9 cellular contexts compared by ENCODE assay signal in genomic region chr2:120014231-120014990, GRCh38. TPM values are rescaled to one million over a fixed set of nuclear protein-coding genes. Genes with fewer than 3 reads are reported as not detected.
DNase-seq lines count a peak whose midpoint lies in the region; ATAC-seq, FAIRE-seq and TF ChIP-seq lines count a peak whose summit lies in the region.
"Had no signal": no experiment of that assay in that cellular context is flagged by ENCODE, and none has a peak within 500 bp of the region (broad histone marks: within the 10 kb centered on the region; RNA-seq: fewer than 3 reads in every experiment).

No MANE protein-coding gene starts in this region.

- no peak overlapping the region for H3K27ac Mint-ChIP-seq in astrocyte (ENCODE audit: unreplicated experiment)

- no peak for TF ChIP-seq RAD21 in HepG2 (CRISPR knock-in tag; IDR thresholded peaks at IDR 0.05)

- WGBS in HepG2 (ENCODE audit: low lambda C conversion rate): 48% methylated on average over 8 of the region's 8 CpGs
- 60 to 65% methylated on average over 8 of the region's 8 CpGs for WGBS in upper lobe of left lung, 2 donors

- ATAC-seq in HepG2 (no peak), upper lobe of left lung (ENCODE audit: low FRiP score in 2 of 2) (no peak)

- H3K9me3 ChIP-seq in right atrium auricular region (no peaks in the 10 kb centered on the region), astrocyte (ENCODE audit: insufficient read depth, low read depth, low read length) (no peaks in the 10 kb centered on the region), HepG2 (ENCODE audit: low read length) (no peaks in the 10 kb centered on the region), upper lobe of left lung (no peaks in the 10 kb centered on the region)
- H3K9me3 ChIP-seq: vagina had no signal

- DNase-seq in right atrium auricular region (ENCODE audit: low spot score): no peak
- DNase-seq in cardiac septum (ENCODE audit: low spot score): no peak
- DNase-seq in astrocyte (ENCODE audit: low read depth): peak; percentile 18
- DNase-seq in HepG2 (ENCODE audit: low spot score): no peak
- no peak for DNase-seq in upper lobe of left lung
- no peak for DNase-seq in NCI-H2029 treated with DMSO at 0.1 percent for 48 hours (lab: John Stamatoyannopoulos, UW)
- DNase-seq in GM19240 (ENCODE audit: insufficient read length, low spot score): no peak
- no peak for DNase-seq in NCI-H2227 (lab: John Stamatoyannopoulos, UW; ENCODE audit: unreplicated experiment)

- no peaks in the 10 kb centered on the region for H3K27me3 Mint-ChIP-seq in astrocyte (ENCODE audit: low read depth, unreplicated experiment)

- H2AFZ ChIP-seq in astrocyte (ENCODE audit: low read depth, low read length) (no peak overlapping the region), HepG2 (ENCODE audit: low read length) (no peak overlapping the region)

- no peaks in the 10 kb centered on the region for H3K9me3 Mint-ChIP-seq in astrocyte (ENCODE audit: unreplicated experiment)

- peaks cover 5% of the 10 kb centered on the region for H3K4me1 Mint-ChIP-seq in astrocyte (ENCODE audit: low read depth, unreplicated experiment)

- H4K20me1 ChIP-seq in astrocyte (ENCODE audit: insufficient read depth, low read length): peaks cover 3% of the 10 kb centered on the region
- peaks cover 33% of the 10 kb centered on the region for H4K20me1 ChIP-seq in HepG2 (ENCODE audit: insufficient read depth, low read length)

- H3K9ac ChIP-seq in astrocyte (ENCODE audit: low read length) (no peak overlapping the region), HepG2 (ENCODE audit: insufficient read depth, low read depth, low read length) (peak overlapping the region; percentile 92; the same call in 1 of the 2 replicates)

- peak overlapping the region; percentile 89 for H3K4me3 Mint-ChIP-seq in astrocyte (ENCODE audit: unreplicated experiment)

- no TSS peak for BruUV-seq in HepG2 (replicated peaks; lab: Mats Ljungman, UMichigan)

- no peak for TF ChIP-seq EP300 in HepG2 (IDR thresholded peaks at IDR 0.05; ENCODE audit: low read depth in 2 of 2, low read length in 2 of 2)
- no peak for TF ChIP-seq EP300 in HepG2 (CRISPR knock-in tag; IDR thresholded peaks at IDR 0.05; ENCODE audit: borderline replicate concordance)
- no peak for TF ChIP-seq EP300 in upper lobe of left lung (IDR thresholded peaks at IDR 0.05)

- TF ChIP-seq POLR2A in HepG2 (IDR thresholded peaks at IDR 0.05; ENCODE audit: insufficient read depth in 1 of 2, low read depth in 2 of 2, low read length in 2 of 2) (no peak), upper lobe of left lung (IDR thresholded peaks at IDR 0.05) (no peak)

- intact Hi-C loops in cardiac septum (cut with DNase I) (loop anchor here (5.0 kb wide), 2 partner anchors 93 to 257 kb away; partner anchors contain the start of gene PTPN4), HepG2 (cut with micrococcal nuclease; ENCODE audit: unreplicated experiment) (loop anchor here (5.0 kb wide), 1 partner anchor 53 kb away; no protein-coding TSS in a partner anchor)

- H3K36me3 ChIP-seq in right atrium auricular region (no peaks in the 10 kb centered on the region), astrocyte (ENCODE audit: insufficient read depth, low read length) (no peaks in the 10 kb centered on the region), HepG2 (replicated peaks in 1 of 2; ENCODE audit: control insufficient read depth in 1 of 2, insufficient read depth in 2 of 2, low read length in 2 of 2) (peaks cover 0 to 4% of the 10 kb centered on the region in 2 experiments; a peak in 1 of 5 replicates), upper lobe of left lung (no peaks in the 10 kb centered on the region)
- H3K36me3 ChIP-seq: vagina had no signal

- no peaks in the 10 kb centered on the region for H3K27me3 ChIP-seq in right atrium auricular region
- no peaks in the 10 kb centered on the region for H3K27me3 ChIP-seq in astrocyte (ENCODE audit: insufficient read depth, low read length)
- H3K27me3 ChIP-seq in HepG2 (ENCODE audit: control insufficient read depth in 1 of 2, insufficient read depth in 2 of 2, low read length in 2 of 2): no peaks in the 10 kb centered on the region; a peak in 1 of 5 replicates
- no peaks in the 10 kb centered on the region for H3K27me3 ChIP-seq in upper lobe of left lung
- H3K27me3 ChIP-seq: vagina had no signal

- H3K79me2 ChIP-seq in astrocyte (ENCODE audit: insufficient read depth, low read length) (peaks cover 15% of the 10 kb centered on the region), HepG2 (ENCODE audit: insufficient read depth, low read length) (peaks cover 58% of the 10 kb centered on the region)

- POLR2A ChIA-PET in HepG2 (lab: Yijun Ruan, JAX): interaction anchor here (2.7 kb wide), 1 partner anchor 53 kb away, joined by 16 read pairs; no protein-coding TSS in a partner anchor

- no peak for FAIRE-seq in astrocyte (lab: Jason Lieb, UNC)
- no peak for FAIRE-seq in HepG2 (lab: Jason Lieb, UNC)

- no peaks in the 10 kb centered on the region for H3K36me3 Mint-ChIP-seq in astrocyte (ENCODE audit: low read depth, unreplicated experiment)

- H3K4me1 ChIP-seq in right atrium auricular region (peaks cover 0 to 17% of the 10 kb centered on the region in 2 donors), astrocyte (ENCODE audit: insufficient read depth, low read length) (peaks cover 3% of the 10 kb centered on the region), HepG2 (ENCODE audit: insufficient read depth, low read length) (peaks cover 54% of the 10 kb centered on the region), upper lobe of left lung (peaks cover under 1 to 12% (median 10%) of the 10 kb centered on the region in 4 donors)

- H3K27ac ChIP-seq in right atrium auricular region (no peak overlapping the region), astrocyte (ENCODE audit: low read depth, low read length) (no peak overlapping the region), HepG2 (ENCODE audit: extremely low read length, insufficient read depth, low read length) (peak overlapping the region; percentile 96), upper lobe of left lung (peak overlapping the region in 2 of 4 donors; percentile 17 to 88)
- H3K27ac ChIP-seq: vagina had no signal

- H3K4me2 ChIP-seq in astrocyte (ENCODE audit: low read length): peak overlapping the region; percentile 80
- H3K4me2 ChIP-seq in HepG2 (ENCODE audit: low read depth, low read length): peak overlapping the region; percentile 91

- in situ Hi-C loops in HepG2 (cut with HindIII; ENCODE audit: extremely low pct_ligation_motif_present, low pct_unique_long_range_greater_than_20kb): no loop called here

- CTCF ChIA-PET in HepG2 (lab: Yijun Ruan, JAX; ENCODE audit: low intra/inter-chr PET ratio, low total read pairs): no interaction called here

- H3K4me3 ChIP-seq in right atrium auricular region: peak overlapping the region; percentile 76 to 98
- no peak overlapping the region for H3K4me3 ChIP-seq in astrocyte (ENCODE audit: insufficient read depth, low read depth, low read length)
- peak overlapping the region; percentile 85 to 88 (median 87) for H3K4me3 ChIP-seq in HepG2 (replicated peaks in 1 of 3; ENCODE audit: insufficient read depth in 1 of 3, low read depth in 2 of 3, low read length in 3 of 3)
- peak overlapping the region in 3 of 4 donors; percentile 68 to 96 (median 86) for H3K4me3 ChIP-seq in upper lobe of left lung

- TF ChIP-seq CTCF in right atrium auricular region (IDR thresholded peaks at IDR 0.05) (no peak), astrocyte (IDR thresholded peaks at IDR 0.05; ENCODE audit: insufficient read depth, low read depth, low read length) (no peak), HepG2 (CRISPR knock-in tag; IDR thresholded peaks at IDR 0.05) (no peak), upper lobe of left lung (IDR thresholded peaks at IDR 0.05) (no peak)

TF ChIP-seq in HepG2, 621 proteins besides CTCF, POLR2A, EP300 and RAD21 (continues in another document):
- TF ChIP-seq ZFAT (CRISPR knock-in tag; conservative IDR thresholded peaks at IDR 0.05) (no peak), ZNF564 (CRISPR knock-in tag; IDR thresholded peaks at IDR 0.05) (0 out of 2 replicates have a peak, but pooled peaks have one; percentile 38), ZBTB14 (CRISPR knock-in tag; IDR thresholded peaks at IDR 0.05) (no peak), SALL1 (CRISPR knock-in tag; IDR thresholded peaks at IDR 0.05) (no peak)

RNA-seq across cellular contexts. Expression of gene EPB41L5, which starts 1.5 kb away (rescaled TPM):
- total RNA-seq in right atrium auricular region (10 to 100 TPM in 1 of 2 donors, 1 to 10 TPM in 1; 7.9 to 15.4 TPM), cardiac septum (15.7 TPM), astrocyte (13.5 and 16.2 TPM in 2 replicates), HepG2 (2016; rRNA removed; fragmentation: Illumina TruSeq; extraction: Trizol) (47.5 and 64.6 TPM in 2 replicates), upper lobe of left lung (100 to 1,000 TPM in 3 of 6 donors, 10 to 100 TPM in 3; 53.0 to 182 (median 92.3) TPM)
- total RNA-seq in HepG2 (2016; cell fraction: cytosol; rRNA removed; fragmentation: Illumina TruSeq; extraction: Trizol; ENCODE audit: low read depth): 99.6 and 115 TPM in 2 replicates
- total RNA-seq in HepG2 (2016; cell fraction: insoluble cytoplasmic fraction; rRNA removed; fragmentation: Illumina TruSeq; extraction: Trizol): 44.8 and 61.7 TPM in 2 replicates
- 54.2 and 59.7 TPM in 2 replicates for total RNA-seq in HepG2 (2016; cell fraction: membrane; rRNA removed; fragmentation: Illumina TruSeq; extraction: Trizol)
- total RNA-seq in HepG2 (2016; cell fraction: nucleus; rRNA removed; fragmentation: Illumina TruSeq; extraction: Trizol): 92.1 and 96.5 TPM in 2 replicates
- 33.6 and 40.5 TPM in 2 replicates for polyA plus RNA-seq in HepG2 (2011; rRNA removed)
- polyA plus RNA-seq in HepG2 (2011; cell fraction: cytosol; rRNA removed): 18.0 and 25.9 TPM in 2 replicates
- 52.7 and 57.0 TPM in 2 replicates for polyA plus RNA-seq in HepG2 (2011; cell fraction: nucleus; rRNA removed)
- 27.8 and 36.9 TPM in 2 replicates for polyA plus RNA-seq in HepG2 (2012)
- polyA plus RNA-seq in HepG2 (2016; cell fraction: cytosol; fragmentation: Illumina TruSeq; extraction: Trizol; ENCODE audit: low read depth): 2.2 and 2.3 TPM in 2 replicates
- polyA plus RNA-seq in HepG2 (2016; cell fraction: insoluble cytoplasmic fraction; fragmentation: Illumina TruSeq; extraction: Trizol; ENCODE audit: low read depth): 42.1 and 46.5 TPM in 2 replicates
- polyA plus RNA-seq in HepG2 (2016; cell fraction: membrane; fragmentation: Illumina TruSeq; extraction: Trizol; ENCODE audit: low read depth): 6.1 and 6.6 TPM in 2 replicates
- 58.6 and 59.7 TPM in 2 replicates for polyA plus RNA-seq in HepG2 (2016; cell fraction: nucleus; fragmentation: Illumina TruSeq; extraction: Trizol; ENCODE audit: insufficient read depth, low read depth)
- polyA minus RNA-seq in HepG2 (2011; rRNA and poly(A)+ RNA removed; ENCODE audit: low replicate concordance): 1.2 and 68.6 TPM in 2 replicates
- 53.8 and 54.3 TPM in 2 replicates for polyA minus RNA-seq in HepG2 (2011; cell fraction: cytosol; rRNA and poly(A)+ RNA removed)
- polyA minus RNA-seq in HepG2 (2011; cell fraction: nucleus; rRNA and poly(A)+ RNA removed): 328 and 391 TPM in 2 replicates
